ENCODE assay signal across 8 cellular contexts in the genomic region with DNA sequence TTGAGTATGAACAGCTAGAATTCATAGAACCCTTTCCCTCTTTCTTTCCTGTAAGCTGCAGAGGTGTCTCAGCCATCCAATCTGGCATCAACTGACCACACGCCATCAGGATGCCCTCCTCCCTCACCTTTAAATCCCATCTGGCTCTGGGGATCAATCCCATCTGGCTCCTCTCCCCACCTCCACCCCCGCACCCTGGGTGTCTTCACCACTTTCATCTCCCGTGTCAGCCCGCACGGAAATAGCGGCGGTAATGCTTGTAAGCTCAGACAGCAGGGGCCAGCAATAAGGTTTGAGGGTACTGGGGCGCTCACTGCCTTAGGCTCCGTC. TPM values are rescaled to one million over a fixed set of nuclear protein-coding genes. Genes with fewer than 3 reads are reported as not detected.
DNase-seq lines count a peak whose midpoint lies in the region; ATAC-seq, FAIRE-seq and TF ChIP-seq lines count a peak whose summit lies in the region.

No MANE protein-coding gene starts in this region.

- no peak for FAIRE-seq in frontal cortex (lab: Jason Lieb, UNC)

- peak; percentile 11 for DNase-seq in GM03348 (ENCODE audit: low spot score)
- no peak for DNase-seq in OCI-LY7 (ENCODE audit: low spot score)
- DNase-seq in colonic mucosa: peak; percentile 47
- no peak for DNase-seq in neural crest cell (ENCODE audit: low read depth, low spot score)
- DNase-seq in frontal cortex (ENCODE audit: low spot score in 2 of 2): no peak
- no peak for DNase-seq in left lobe of liver (ENCODE audit: low spot score)
- DNase-seq in hepatic stellate cell (ENCODE audit: low spot score): no peak

- peak overlapping the region; percentile 87 for H3K4me3 ChIP-seq in OCI-LY7 (ENCODE audit: low read depth, low read length, poor library complexity, severe bottlenecking)
- peak overlapping the region; percentile 89 for H3K4me3 ChIP-seq in colonic mucosa

- no peaks in the 10 kb centered on the region for H3K9me2 ChIP-seq in OCI-LY7 (ENCODE audit: insufficient read depth, low read length)

- peak overlapping the region; percentile 96 for H3K27ac ChIP-seq in OCI-LY7 (ENCODE audit: low read depth, low read length, poor library complexity, severe bottlenecking)
- peak overlapping the region; percentile 81 for H3K27ac ChIP-seq in colonic mucosa

- H3K4me1 ChIP-seq in OCI-LY7 (ENCODE audit: insufficient read depth, low read length, poor library complexity, severe bottlenecking) (peaks cover 62% of the 10 kb centered on the region), colonic mucosa (peaks cover 28% of the 10 kb centered on the region)

- H3K27me3 Mint-ChIP-seq in neural crest cell (ENCODE audit: low read depth): peaks cover 79% of the 10 kb centered on the region

- CTCF ChIA-PET in OCI-LY7 (lab: Charles Lee; ENCODE audit: unreplicated experiment): interaction anchor here (2.6 kb wide), 1 partner anchor 25 kb away, joined by 7 read pairs; the partner anchor contains the start of gene DNAJB2

- no peak overlapping the region for H2AFZ ChIP-seq in OCI-LY7 (ENCODE audit: low read length)

- no peaks in the 10 kb centered on the region for H4K20me1 ChIP-seq in OCI-LY7 (ENCODE audit: insufficient read depth, low read length)

- H3K9me3 ChIP-seq in OCI-LY7 (ENCODE audit: low read length) (no peaks in the 10 kb centered on the region), colonic mucosa (no peaks in the 10 kb centered on the region)

- H3K79me2 ChIP-seq in OCI-LY7 (ENCODE audit: insufficient read depth, low read depth, low read length): peaks cover 41% of the 10 kb centered on the region

- intact Hi-C loops in OCI-LY7 (cut with micrococcal nuclease; ENCODE audit: unreplicated experiment): loop anchor here (2.0 to 10.0 kb wide), 2 partner anchors 76 to 358 kb away; partner anchors contain the start of gene CNPPD1
- intact Hi-C loops in colonic mucosa (cut with DNase I): no loop called here

- no peaks in the 10 kb centered on the region for H3K4me1 Mint-ChIP-seq in neural crest cell

- BruUV-seq in OCI-LY7 (replicated peaks; lab: Mats Ljungman, UMichigan): no TSS peak

- ATAC-seq in left lobe of liver: no peak
- no peak for ATAC-seq in HG03520 (IDR thresholded peaks at IDR 0.05; ENCODE audit: unreplicated experiment)

- H3K36me3 ChIP-seq in OCI-LY7 (ENCODE audit: insufficient read depth, low read length): peaks cover 44% of the 10 kb centered on the region
- H3K36me3 ChIP-seq in colonic mucosa: no peaks in the 10 kb centered on the region

- TF ChIP-seq CTCF in OCI-LY7 (conservative IDR thresholded peaks at IDR 0.05; ENCODE audit: low read length): no peak
- no peak for TF ChIP-seq CTCF in colonic mucosa (IDR thresholded peaks at IDR 0.05)
- TF ChIP-seq CTCF in neural crest cell (conservative IDR thresholded peaks at IDR 0.05): no peak

- no peak overlapping the region for H3K27ac Mint-ChIP-seq in neural crest cell (ENCODE audit: unreplicated experiment)

- no peaks in the 10 kb centered on the region for H3K36me3 Mint-ChIP-seq in neural crest cell (ENCODE audit: low read depth)

- POLR2A ChIA-PET in OCI-LY7 (lab: Charles Lee): interaction anchor here (0.6 to 2.3 kb wide), 13 partner anchors 8 to 689 kb away, joined by 3 to 8 read pairs (median 3); partner anchors contain the start of genes ANKZF1, ATG9A, CNPPD1 and DNAJB2

- no peaks in the 10 kb centered on the region for H3K9me3 Mint-ChIP-seq in neural crest cell

- peak overlapping the region in 1 of 2 donors; percentile 94 for H3K9ac ChIP-seq in colonic mucosa (ENCODE audit: low read depth in 2 of 2, low read length in 2 of 2)

- peak overlapping the region; percentile 93 for H3K4me2 ChIP-seq in OCI-LY7 (ENCODE audit: low read length)

- H3K4me3 Mint-ChIP-seq in neural crest cell: peak overlapping the region; percentile 4

- no peaks in the 10 kb centered on the region for H3K27me3 ChIP-seq in colonic mucosa

RNA-seq across cellular contexts. Expression of gene TUBA4B, which starts 0.5 kb away (rescaled TPM):
- total RNA-seq in OCI-LY7 (2014; rRNA removed; shearing (Covaris generic)): not detected in 2 replicates
- total RNA-seq in OCI-LY7 (2022): 0.28 TPM in 1 of 2 replicates, not detected in the other
- total RNA-seq in colonic mucosa: not detected
- not detected in 2 replicates for total RNA-seq in neural crest cell
- total RNA-seq in frontal cortex: not detected
- not detected for total RNA-seq in left lobe of liver

RNA-seq across cellular contexts. Expression of gene TUBA4A, which starts 1.2 kb away (rescaled TPM):
- total RNA-seq in OCI-LY7 (2014; rRNA removed; shearing (Covaris generic)): 62.8 and 96.0 TPM in 2 replicates
- total RNA-seq in OCI-LY7 (2022) (181 and 186 TPM in 2 replicates), colonic mucosa (100 to 1,000 TPM in 1 of 2 donors, 10 to 100 TPM in 1; 68.4 to 149 TPM), neural crest cell (0.14 TPM in 1 of 2 replicates, not detected in the other), frontal cortex (2.0 TPM), left lobe of liver (29.0 TPM)

RNA-seq across cellular contexts. Expression of gene STK16, which starts 7.3 kb away (rescaled TPM):
- 19.6 and 23.4 TPM in 2 replicates for total RNA-seq in OCI-LY7 (2014; rRNA removed; shearing (Covaris generic))
- total RNA-seq in OCI-LY7 (2022): 39.5 and 42.8 TPM in 2 replicates
- total RNA-seq in colonic mucosa: 10 to 100 TPM; 30.1 to 35.8 TPM
- total RNA-seq in neural crest cell: 28.5 and 31.2 TPM in 2 replicates
- total RNA-seq in frontal cortex: 12.2 TPM
- 24.4 TPM for total RNA-seq in left lobe of liver

RNA-seq across cellular contexts. Expression of gene GLB1L, which starts 7.3 kb away (rescaled TPM):
- total RNA-seq in OCI-LY7 (2014; rRNA removed; shearing (Covaris generic)): 2.7 and 8.6 TPM in 2 replicates
- total RNA-seq in OCI-LY7 (2022) (6.4 and 6.9 TPM in 2 replicates), colonic mucosa (1 to 10 TPM; 2.1 to 2.5 TPM), neural crest cell (11.2 and 12.7 TPM in 2 replicates), frontal cortex (4.9 TPM), left lobe of liver (3.1 TPM)

RNA-seq across cellular contexts. Expression of gene ANKZF1, which starts 22.9 kb away (rescaled TPM):
- total RNA-seq in OCI-LY7 (2014; rRNA removed; shearing (Covaris generic)): 57.8 and 91.0 TPM in 2 replicates
- 73.2 and 82.4 TPM in 2 replicates for total RNA-seq in OCI-LY7 (2022)
- 10 to 100 TPM; 56.7 to 67.1 TPM for total RNA-seq in colonic mucosa
- 36.4 and 40.3 TPM in 2 replicates for total RNA-seq in neural crest cell
- total RNA-seq in frontal cortex: 34.2 TPM
- 22.1 TPM for total RNA-seq in left lobe of liver

Comparison
In these comparisons a context has a peak if more than half of its experiments do, and no peak if none do; other contexts are left out.
1. DNase-seq: peak in GM03348 (single experiment) and colonic mucosa (single experiment); none in OCI-LY7 (single experiment), neural crest cell (single experiment), frontal cortex (0 of 2), left lobe of liver (single experiment) and hepatic stellate cell (single experiment).